ENCODE assay signal across 28 cellular contexts in the genomic region with DNA sequence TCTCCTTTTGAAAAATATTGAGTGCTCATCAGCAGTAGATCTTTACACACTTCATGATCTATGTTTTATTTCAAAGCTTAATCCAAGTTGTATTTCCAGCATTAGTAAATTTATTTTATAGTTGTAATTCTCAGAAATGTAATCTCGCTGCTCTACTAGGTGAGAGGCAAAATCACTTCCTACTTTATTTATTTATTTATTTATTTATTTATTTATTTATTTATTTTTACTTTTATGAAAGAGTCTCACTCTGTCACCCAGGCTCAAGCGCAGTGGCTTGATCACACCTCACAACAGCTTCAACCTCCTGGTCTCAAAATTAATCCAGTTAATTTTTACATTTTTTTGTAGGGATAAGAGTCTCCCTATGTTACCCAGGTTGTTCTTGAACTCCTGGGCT.
"Had no signal": no experiment of that assay in that cellular context is flagged by ENCODE, and none has a peak within 500 bp of the region (broad histone marks: within the 10 kb centered on the region; RNA-seq: fewer than 3 reads in every experiment).

No MANE protein-coding gene starts in this region.

- H3K4me3 ChIP-seq: ovary, psoas muscle, right lobe of liver, sigmoid colon, stomach, thoracic aorta, thyroid gland, tibial nerve, upper lobe of left lung, vagina had no signal

- H3K27ac ChIP-seq: ovary, parathyroid adenoma, psoas muscle, right lobe of liver, sigmoid colon, stomach, thoracic aorta, thyroid gland, tibial nerve, upper lobe of left lung, vagina had no signal

- H3K4me3 Mint-ChIP-seq: naive thymus-derived CD8-positive, alpha-beta T cell; nephron; stimulated activated effector memory CD8-positive, alpha-beta T cell treated with anti-CD3 and anti-CD28 coated beads, Interleukin-12 subunit alpha, Interleukin-12 subunit beta, amount 100 ng/mL, for 72 hours; stimulated activated naive B cell treated with anti-CD40 and anti-IgM and Interleukin-4, amounts not matched to agents 10 μg/mL and 1 μg/mL and 100 μg/mL, for 72 hours; stimulated activated naive CD8-positive, alpha-beta T cell treated with anti-CD3 and anti-CD28 coated beads, Interleukin-15, Interleukin-2, amounts not matched to agents 100 ng/mL and 50 ng/mL, for 24 hours had no signal

- H3K79me2 ChIP-seq: parathyroid adenoma had no signal

- H3K27me3 ChIP-seq: ovary, right lobe of liver, sigmoid colon, stomach, thyroid gland, tibial nerve, upper lobe of left lung, vagina had no signal

- H3K9ac ChIP-seq: parathyroid adenoma had no signal

- H2AFZ ChIP-seq: parathyroid adenoma had no signal

- ATAC-seq: naive thymus-derived CD8-positive, alpha-beta T cell; psoas muscle; right cardiac atrium; right lobe of liver; stimulated activated effector memory CD8-positive, alpha-beta T cell treated with anti-CD3 and anti-CD28 coated beads, Interleukin-12 subunit alpha, Interleukin-12 subunit beta, amount 100 ng/mL, for 72 hours; stimulated activated naive B cell treated with anti-CD40 and anti-IgM and Interleukin-4, amounts not matched to agents 10 μg/mL and 1 μg/mL and 100 μg/mL, for 72 hours had no signal

- H3K27me3 Mint-ChIP-seq: naive thymus-derived CD8-positive, alpha-beta T cell; progenitor cell of endocrine pancreas; stimulated activated naive B cell treated with anti-CD40 and anti-IgM and Interleukin-4, amounts not matched to agents 10 μg/mL and 1 μg/mL and 100 μg/mL, for 72 hours; stimulated activated naive CD8-positive, alpha-beta T cell treated with anti-CD3 and anti-CD28 coated beads, Interleukin-15, Interleukin-2, amounts not matched to agents 100 ng/mL and 50 ng/mL, for 24 hours had no signal

- H3K4me1 ChIP-seq: parathyroid adenoma, psoas muscle, right lobe of liver, sigmoid colon, stomach, thyroid gland, tibial nerve, upper lobe of left lung, vagina had no signal

- H3K36me3 Mint-ChIP-seq: naive thymus-derived CD8-positive, alpha-beta T cell; stimulated activated effector memory CD8-positive, alpha-beta T cell treated with anti-CD3 and anti-CD28 coated beads, Interleukin-12 subunit alpha, Interleukin-12 subunit beta, amount 100 ng/mL, for 72 hours; stimulated activated naive B cell treated with anti-CD40 and anti-IgM and Interleukin-4, amounts not matched to agents 10 μg/mL and 1 μg/mL and 100 μg/mL, for 72 hours had no signal

- DNase-seq: naive thymus-derived CD8-positive, alpha-beta T cell; occipital lobe; ovary; posterior cingulate gyrus; psoas muscle; right cardiac atrium; right lobe of liver; sigmoid colon; small intestine; stimulated activated CD4-positive, alpha-beta T cell treated with anti-CD3 and anti-CD28 coated beads, Interleukin-15, amount 100 ng/mL, for 24 hours; stimulated activated CD4-positive, alpha-beta T cell treated with anti-CD3 and anti-CD28 coated beads, Interleukin-2, amount 100 ng/mL, for 24 hours; stimulated activated CD4-positive, alpha-beta T cell treated with anti-CD3 and anti-CD28 coated beads, Interleukin-2, amount 100 ng/mL, for 48 hours; stimulated activated CD4-positive, alpha-beta T cell treated with anti-CD3 and anti-CD28 coated beads, Interleukin-4, amount 100 ng/mL, for 24 hours; stimulated activated naive B cell treated with anti-CD40 and anti-IgM and Interleukin-4, amounts not matched to agents 10 μg/mL and 1 μg/mL and 100 μg/mL, for 72 hours; stimulated activated naive CD4-positive, alpha-beta T cell treated with Interleukin-2 at 50 U/mL for 16 hours; stomach; thyroid gland; trophoblast cell; upper lobe of left lung had no signal

- FAIRE-seq: urothelium cell line had no signal

- H3K27ac Mint-ChIP-seq: naive thymus-derived CD8-positive, alpha-beta T cell; nephron; progenitor cell of endocrine pancreas; stimulated activated effector memory CD8-positive, alpha-beta T cell treated with anti-CD3 and anti-CD28 coated beads, Interleukin-12 subunit alpha, Interleukin-12 subunit beta, amount 100 ng/mL, for 72 hours; stimulated activated naive B cell treated with anti-CD40 and anti-IgM and Interleukin-4, amounts not matched to agents 10 μg/mL and 1 μg/mL and 100 μg/mL, for 72 hours; stimulated activated naive CD8-positive, alpha-beta T cell treated with anti-CD3 and anti-CD28 coated beads, Interleukin-15, Interleukin-2, amounts not matched to agents 100 ng/mL and 50 ng/mL, for 24 hours had no signal

- H3K9me3 ChIP-seq: ovary, psoas muscle, right lobe of liver, sigmoid colon, stomach, thoracic aorta, thyroid gland, tibial nerve, upper lobe of left lung, vagina had no signal

- H3K4me1 Mint-ChIP-seq: naive thymus-derived CD8-positive, alpha-beta T cell; nephron; stimulated activated effector memory CD8-positive, alpha-beta T cell treated with anti-CD3 and anti-CD28 coated beads, Interleukin-12 subunit alpha, Interleukin-12 subunit beta, amount 100 ng/mL, for 72 hours; stimulated activated naive B cell treated with anti-CD40 and anti-IgM and Interleukin-4, amounts not matched to agents 10 μg/mL and 1 μg/mL and 100 μg/mL, for 72 hours had no signal

- H3K36me3 ChIP-seq: ovary, right lobe of liver, sigmoid colon, stomach, thoracic aorta, thyroid gland, upper lobe of left lung, vagina had no signal

- H3K9me3 Mint-ChIP-seq: nephron; stimulated activated naive B cell treated with anti-CD40 and anti-IgM and Interleukin-4, amounts not matched to agents 10 μg/mL and 1 μg/mL and 100 μg/mL, for 72 hours; stimulated activated naive CD8-positive, alpha-beta T cell treated with anti-CD3 and anti-CD28 coated beads, Interleukin-15, Interleukin-2, amounts not matched to agents 100 ng/mL and 50 ng/mL, for 24 hours had no signal
